ENCODE assay signal across 15 cellular contexts in genomic region chr5:111211341-111211740, GRCh38. TPM values are rescaled to one million over a fixed set of nuclear protein-coding genes. Genes with fewer than 3 reads are reported as not detected.
DNase-seq lines count a peak whose midpoint lies in the region; ATAC-seq lines count a peak whose summit lies in the region.
"Had no signal": no experiment of that assay in that cellular context is flagged by ENCODE, and none has a peak within 500 bp of the region (broad histone marks: within the 10 kb centered on the region; RNA-seq: fewer than 3 reads in every experiment).

No MANE protein-coding gene starts in this region.

- H3K9me3 Mint-ChIP-seq in activated CD4-positive, alpha-beta T cell treated with anti-CD3 and anti-CD28 coated beads, Interleukin-2, amount 10 ng/mL, durations not matched to agents 24 days and 14 days, result peaks cover 11% of the 10 kb centered on the region
- no peaks in the 10 kb centered on the region for H3K9me3 Mint-ChIP-seq in activated T-helper 17 cell treated with anti-CD3 and anti-CD28 coated beads, Interleukin-2, amount 50 U/mL, for 72 hours

- no peak overlapping the region for H2AFZ ChIP-seq in mesenchymal stem cell (ENCODE audit: low read depth, low read length)

- no peak overlapping the region for H4K8ac ChIP-seq in mesenchymal stem cell (ENCODE audit: low read length)

- no peak overlapping the region for H3K14ac ChIP-seq in mesenchymal stem cell (ENCODE audit: low read length in 2 of 2)

- peaks cover 27% of the 10 kb centered on the region for H3K4me1 Mint-ChIP-seq in activated CD4-positive, alpha-beta T cell treated with anti-CD3 and anti-CD28 coated beads, Interleukin-2, amount 10 ng/mL, durations not matched to agents 24 days and 14 days
- peaks cover 4% of the 10 kb centered on the region for H3K4me1 Mint-ChIP-seq in activated T-helper 17 cell treated with anti-CD3 and anti-CD28 coated beads, Interleukin-2, amount 50 U/mL, for 72 hours

- no peaks in the 10 kb centered on the region for H3K79me1 ChIP-seq in mesenchymal stem cell (replicated peaks; ENCODE audit: low read length, poor library complexity, severe bottlenecking)

- intact Hi-C loops in activated CD4-positive, alpha-beta T cell treated with anti-CD3 and anti-CD28 coated beads, Interleukin-2, amount 10 ng/mL, durations not matched to agents 24 days and 14 days (cut with micrococcal nuclease), result loop anchor here (1.0 kb wide), 3 partner anchors 12 to 43 kb away; no protein-coding TSS in a partner anchor
- intact Hi-C loops in Right ventricle myocardium inferior (cut with DNase I), result no loop called here

- H3K27me3 ChIP-seq in mesenchymal stem cell (ENCODE audit: control insufficient read depth in 1 of 2, insufficient read depth in 1 of 2, low read length in 2 of 2), result peaks cover 0 to 5% of the 10 kb centered on the region in 2 experiments
- H3K27me3 ChIP-seq: ascending aorta had no signal

- no peak overlapping the region for H2BK15ac ChIP-seq in mesenchymal stem cell (ENCODE audit: low read depth, poor library complexity, severe bottlenecking)

- no peaks in the 10 kb centered on the region for H3K36me3 ChIP-seq in mesenchymal stem cell (ENCODE audit: control insufficient read depth in 1 of 2, insufficient read depth in 2 of 2, low read depth in 1 of 2, low read length in 2 of 2)
- H3K36me3 ChIP-seq: ascending aorta had no signal

- H3K27ac Mint-ChIP-seq in activated CD4-positive, alpha-beta T cell treated with anti-CD3 and anti-CD28 coated beads, Interleukin-2, amount 10 ng/mL, durations not matched to agents 24 days and 14 days, result no peak overlapping the region
- H3K27ac Mint-ChIP-seq in activated T-helper 17 cell treated with anti-CD3 and anti-CD28 coated beads, Interleukin-2, amount 50 U/mL, for 72 hours, result no peak overlapping the region

- no peak overlapping the region for H3K23ac ChIP-seq in mesenchymal stem cell (ENCODE audit: low read length in 2 of 2)

- H3K27ac ChIP-seq in mesenchymal stem cell (ENCODE audit: low read length, poor library complexity, severe bottlenecking), result no peak overlapping the region
- H3K27ac ChIP-seq: ascending aorta had no signal

- peaks cover 2% of the 10 kb centered on the region for H3K36me3 Mint-ChIP-seq in activated CD4-positive, alpha-beta T cell treated with anti-CD3 and anti-CD28 coated beads, Interleukin-2, amount 10 ng/mL, durations not matched to agents 24 days and 14 days (ENCODE audit: low read depth)
- no peaks in the 10 kb centered on the region for H3K36me3 Mint-ChIP-seq in activated T-helper 17 cell treated with anti-CD3 and anti-CD28 coated beads, Interleukin-2, amount 50 U/mL, for 72 hours (ENCODE audit: low read depth)

- no peak overlapping the region for H2BK12ac ChIP-seq in mesenchymal stem cell (ENCODE audit: low read length in 2 of 2)

- no peak overlapping the region for H3K9ac ChIP-seq in mesenchymal stem cell (ENCODE audit: low read length)

- no peaks in the 10 kb centered on the region for H3K4me1 ChIP-seq in mesenchymal stem cell (ENCODE audit: control insufficient read depth, insufficient read depth, low read depth, low read length)
- H3K4me1 ChIP-seq: ascending aorta had no signal

- H3K4me3 Mint-ChIP-seq in activated CD4-positive, alpha-beta T cell treated with anti-CD3 and anti-CD28 coated beads, Interleukin-2, amount 10 ng/mL, durations not matched to agents 24 days and 14 days, result peak overlapping the region; percentile 32
- no peak overlapping the region for H3K4me3 Mint-ChIP-seq in activated T-helper 17 cell treated with anti-CD3 and anti-CD28 coated beads, Interleukin-2, amount 50 U/mL, for 72 hours

- H3K4me2 ChIP-seq in mesenchymal stem cell (ENCODE audit: low read length, poor library complexity, severe bottlenecking), result no peak overlapping the region

- DNase-seq in activated CD4-positive, alpha-beta T cell treated with anti-CD3 and anti-CD28 coated beads, Interleukin-2, amount 10 ng/mL, durations not matched to agents 24 days and 14 days, result no peak
- DNase-seq in activated CD4-positive, alpha-beta T cell treated with anti-CD3 and anti-CD28 coated beads, Interleukin-2, amount 50 U/mL, for 4 hours, result no peak
- DNase-seq in mucosa of gallbladder (ENCODE audit: low spot score), result no peak
- no peak for DNase-seq in mesenchymal stem cell
- DNase-seq in Right ventricle myocardium inferior (ENCODE audit: missing footprints), result no peak
- DNase-seq: 8988T; activated CD4-positive, alpha-beta T cell treated with anti-CD3 and anti-CD28 coated beads, Interleukin-2, amount 50 U/mL, for 48 hours; DMS79; NCI-H524; stimulated activated CD4-positive, alpha-beta T cell treated with anti-CD3 and anti-CD28 coated beads, Interleukin-15, amount 100 ng/mL, for 24 hours had no signal

- H3K18ac ChIP-seq in mesenchymal stem cell (ENCODE audit: low read depth in 1 of 2, low read length in 2 of 2), result no peak overlapping the region

- H2AK5ac ChIP-seq in mesenchymal stem cell (ENCODE audit: low read length, severe bottlenecking), result no peak overlapping the region

- peak; percentile 93 for ATAC-seq in GM21381 (IDR thresholded peaks at IDR 0.05; ENCODE audit: unreplicated experiment)
- peak; percentile 91 for ATAC-seq in HG03095 (IDR thresholded peaks at IDR 0.05; ENCODE audit: unreplicated experiment)
- peak; percentile 58 for ATAC-seq in activated T-helper 17 cell treated with anti-CD3 and anti-CD28 coated beads, Interleukin-2, amount 50 U/mL, for 72 hours (replicated peaks)
- ATAC-seq in Right ventricle myocardium inferior, result no peak
- ATAC-seq: SK-N-SH treated with all-trans-retinoic acid at 6 μM for 48 hours had no signal

- peaks cover 6% of the 10 kb centered on the region for H3K27me3 Mint-ChIP-seq in activated CD4-positive, alpha-beta T cell treated with anti-CD3 and anti-CD28 coated beads, Interleukin-2, amount 10 ng/mL, durations not matched to agents 24 days and 14 days
- no peaks in the 10 kb centered on the region for H3K27me3 Mint-ChIP-seq in activated T-helper 17 cell treated with anti-CD3 and anti-CD28 coated beads, Interleukin-2, amount 50 U/mL, for 72 hours

- no peak overlapping the region for H2BK5ac ChIP-seq in mesenchymal stem cell (ENCODE audit: low read depth, low read length, poor library complexity, severe bottlenecking)

- no peaks in the 10 kb centered on the region for H3K9me3 ChIP-seq in mesenchymal stem cell (ENCODE audit: control insufficient read depth, low read length)
- H3K9me3 ChIP-seq: ascending aorta had no signal

- H2BK120ac ChIP-seq in mesenchymal stem cell (ENCODE audit: low read depth, low read length), result no peak overlapping the region

- WGBS in mesenchymal stem cell, result 93% methylated on average over 1 of the region's 1 CpG

- no peak overlapping the region for H4K91ac ChIP-seq in mesenchymal stem cell (ENCODE audit: low read length)

- H3K4ac ChIP-seq in mesenchymal stem cell (ENCODE audit: low read depth in 1 of 2, low read length in 2 of 2), result no peak overlapping the region

- H3K4me3 ChIP-seq in mesenchymal stem cell (ENCODE audit: insufficient read depth in 1 of 2, low read depth in 1 of 2, low read length in 2 of 2), result no peak overlapping the region
- H3K4me3 ChIP-seq: ascending aorta had no signal

RNA-seq across cellular contexts. Expression of gene CAMK4, which starts 12.8 kb away (rescaled TPM):
- 47.7 and 49.5 TPM in 2 replicates for total RNA-seq in activated CD4-positive, alpha-beta T cell treated with anti-CD3 and anti-CD28 coated beads, Interleukin-2, amount 10 ng/mL, durations not matched to agents 24 days and 14 days
- total RNA-seq in activated T-helper 17 cell treated with anti-CD3 and anti-CD28 coated beads, Interleukin-2, amount 50 U/mL, for 72 hours, result 10 to 100 TPM; 36.0 to 37.0 TPM
- 5.0 TPM for total RNA-seq in mucosa of gallbladder
- 4.2 TPM for polyA plus RNA-seq in mesenchymal stem cell (2013, experiment 1 of 2)
- 4.5 TPM for polyA plus RNA-seq in mesenchymal stem cell (2013, experiment 2 of 2)
- total RNA-seq in Right ventricle myocardium inferior, result 0.11 TPM
